In genomic region chr16:379961-380836, GRCh38 we compare ENCODE assay signal across 2 cellular contexts.
TF ChIP-seq lines count a peak whose summit lies in the region.

No MANE protein-coding gene starts in this region.

TF ChIP-seq in GM12878, 131 proteins besides CTCF, POLR2A, EP300 and RAD21:
- TF ChIP-seq ETV6 (conservative IDR thresholded peaks at IDR 0.05 in 1 of 2, IDR thresholded peaks at IDR 0.05 in 1 of 2; ENCODE audit: borderline replicate concordance in 1 of 2, low read depth in 1 of 2) (no peak), MTA2 (IDR thresholded peaks at IDR 0.05; ENCODE audit: low read depth) (no peak), SREBF1 (IDR thresholded peaks at IDR 0.05; ENCODE audit: low read length) (no peak), YY1 (IDR thresholded peaks at IDR 0.05; ENCODE audit: low read depth, low read length) (no peak), LARP7 (IDR thresholded peaks at IDR 0.05) (no peak), ZNF622 (IDR thresholded peaks at IDR 0.05) (no peak), USF2 (IDR thresholded peaks at IDR 0.05; ENCODE audit: borderline replicate concordance, low read depth, low read length) (no peak), RB1 (IDR thresholded peaks at IDR 0.05; ENCODE audit: borderline replicate concordance) (no peak), RUNX3 (IDR thresholded peaks at IDR 0.05; ENCODE audit: low read length) (no peak), SUPT20H (IDR thresholded peaks at IDR 0.05; ENCODE audit: borderline replicate concordance, control insufficient read depth, low read depth, low read length) (no peak), HDAC6 (IDR thresholded peaks at IDR 0.05; ENCODE audit: unreplicated experiment) (no peak), E2F4 (IDR thresholded peaks at IDR 0.05; ENCODE audit: low read depth, low read length) (no peak), ESRRA (IDR thresholded peaks at IDR 0.05; ENCODE audit: low read length) (no peak), IKZF1 (conservative IDR thresholded peaks at IDR 0.05) (no peak), ATF3 (IDR thresholded peaks at IDR 0.05; ENCODE audit: borderline replicate concordance, extremely low read depth, low read depth, low read length) (no peak), PBX3 (IDR thresholded peaks at IDR 0.05; ENCODE audit: insufficient replicate concordance, low read depth, low read length) (no peak), BMI1 (IDR thresholded peaks at IDR 0.05; ENCODE audit: borderline replicate concordance) (no peak), STAT1 (conservative IDR thresholded peaks at IDR 0.05) (no peak)
TF ChIP-seq in GM12878: peak in this region for 0.

TF ChIP-seq in liver, 16 proteins besides CTCF, POLR2A, EP300 and RAD21:
- TF ChIP-seq FOXA2 (IDR thresholded peaks at IDR 0.05) (no peak), TAF1 (conservative IDR thresholded peaks at IDR 0.05) (no peak), EGR1 (IDR thresholded peaks at IDR 0.05; ENCODE audit: low read depth in 2 of 2) (no peak), JUND (IDR thresholded peaks at IDR 0.05) (no peak), MAX (IDR thresholded peaks at IDR 0.05) (no peak), ZBTB33 (IDR thresholded peaks at IDR 0.05) (no peak), NR2F2 (IDR thresholded peaks at IDR 0.05) (no peak), YY1 (IDR thresholded peaks at IDR 0.05) (no peak), HNF4G (IDR thresholded peaks at IDR 0.05) (no peak), RXRA (IDR thresholded peaks at IDR 0.05) (no peak), GABPA (IDR thresholded peaks at IDR 0.05 in 1 of 2, conservative IDR thresholded peaks at IDR 0.05 in 1 of 2) (no peak), ATF3 (IDR thresholded peaks at IDR 0.05) (no peak), HNF4A (conservative IDR thresholded peaks at IDR 0.05) (no peak), FOXA1 (IDR thresholded peaks at IDR 0.05) (no peak), SP1 (IDR thresholded peaks at IDR 0.05) (no peak)
- TF ChIP-seq, protein P1, sequence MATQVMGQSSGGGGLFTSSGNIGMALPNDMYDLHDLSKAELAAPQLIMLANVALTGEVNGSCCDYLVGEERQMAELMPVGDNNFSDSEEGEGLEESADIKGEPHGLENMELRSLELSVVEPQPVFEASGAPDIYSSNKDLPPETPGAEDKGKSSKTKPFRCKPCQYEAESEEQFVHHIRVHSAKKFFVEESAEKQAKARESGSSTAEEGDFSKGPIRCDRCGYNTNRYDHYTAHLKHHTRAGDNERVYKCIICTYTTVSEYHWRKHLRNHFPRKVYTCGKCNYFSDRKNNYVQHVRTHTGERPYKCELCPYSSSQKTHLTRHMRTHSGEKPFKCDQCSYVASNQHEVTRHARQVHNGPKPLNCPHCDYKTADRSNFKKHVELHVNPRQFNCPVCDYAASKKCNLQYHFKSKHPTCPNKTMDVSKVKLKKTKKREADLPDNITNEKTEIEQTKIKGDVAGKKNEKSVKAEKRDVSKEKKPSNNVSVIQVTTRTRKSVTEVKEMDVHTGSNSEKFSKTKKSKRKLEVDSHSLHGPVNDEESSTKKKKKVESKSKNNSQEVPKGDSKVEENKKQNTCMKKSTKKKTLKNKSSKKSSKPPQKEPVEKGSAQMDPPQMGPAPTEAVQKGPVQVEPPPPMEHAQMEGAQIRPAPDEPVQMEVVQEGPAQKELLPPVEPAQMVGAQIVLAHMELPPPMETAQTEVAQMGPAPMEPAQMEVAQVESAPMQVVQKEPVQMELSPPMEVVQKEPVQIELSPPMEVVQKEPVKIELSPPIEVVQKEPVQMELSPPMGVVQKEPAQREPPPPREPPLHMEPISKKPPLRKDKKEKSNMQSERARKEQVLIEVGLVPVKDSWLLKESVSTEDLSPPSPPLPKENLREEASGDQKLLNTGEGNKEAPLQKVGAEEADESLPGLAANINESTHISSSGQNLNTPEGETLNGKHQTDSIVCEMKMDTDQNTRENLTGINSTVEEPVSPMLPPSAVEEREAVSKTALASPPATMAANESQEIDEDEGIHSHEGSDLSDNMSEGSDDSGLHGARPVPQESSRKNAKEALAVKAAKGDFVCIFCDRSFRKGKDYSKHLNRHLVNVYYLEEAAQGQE (IDR thresholded peaks at IDR 0.05), result no peak
